ENCODE assay signal across 14 cellular contexts in the genomic region with DNA sequence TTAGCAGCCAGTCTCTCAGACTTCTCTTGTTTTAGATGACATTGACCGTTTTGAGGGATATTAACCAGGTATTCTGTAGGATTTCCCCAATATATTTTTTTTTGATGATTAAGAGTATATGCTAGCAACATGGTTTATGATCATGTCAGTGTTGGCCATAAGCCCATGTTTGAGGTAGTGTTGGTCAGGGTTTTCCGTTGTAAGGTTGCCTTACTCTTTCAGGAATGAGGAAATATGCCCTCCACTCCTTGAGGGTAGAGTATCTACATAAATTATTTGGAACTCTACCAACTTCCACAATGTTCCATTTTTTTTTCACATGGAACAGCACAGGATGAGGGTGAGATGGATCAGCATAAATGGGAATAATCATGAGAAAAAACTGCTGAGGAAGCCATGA.
DNase-seq lines count a peak whose midpoint lies in the region; ATAC-seq and TF ChIP-seq lines count a peak whose summit lies in the region.
"Had no signal": no experiment of that assay in that cellular context is flagged by ENCODE, and none has a peak within 500 bp of the region (broad histone marks: within the 10 kb centered on the region; RNA-seq: fewer than 3 reads in every experiment).

No MANE protein-coding gene starts in this region.

- H3K36me3 ChIP-seq in breast epithelium (no peaks in the 10 kb centered on the region), mammary epithelial cell (ENCODE audit: insufficient read depth, low read length) (no peaks in the 10 kb centered on the region), A673 (ENCODE audit: insufficient read depth, low read length, poor library complexity, severe bottlenecking) (no peaks in the 10 kb centered on the region)
- H3K36me3 ChIP-seq: BLaER1, HAP-1 had no signal

- CTCF ChIA-PET in MCF 10A (lab: Yijun Ruan, JAX) (no interaction called here), mammary epithelial cell (lab: Charles Lee; ENCODE audit: low non-redundant PET) (no interaction called here), A673 (lab: Charles Lee) (no interaction called here)

- TF ChIP-seq CTCF in MCF 10A (IDR thresholded peaks at IDR 0.05; ENCODE audit: unreplicated experiment) (no peak), breast epithelium (IDR thresholded peaks at IDR 0.05) (no peak), mammary epithelial cell (conservative IDR thresholded peaks at IDR 0.05 in 1 of 2, IDR thresholded peaks at IDR 0.05 in 1 of 2; ENCODE audit: extremely low read depth in 1 of 2, insufficient read depth in 1 of 2, low read depth in 1 of 2, low read length in 2 of 2) (no peak), fibroblast of pulmonary artery (IDR thresholded peaks at IDR 0.05; ENCODE audit: low read length, missing control alignments) (no peak), A673 (conservative IDR thresholded peaks at IDR 0.05; ENCODE audit: low read depth, low read length) (no peak)

- no peaks in the 10 kb centered on the region for H3K27me3 Mint-ChIP-seq in MCF 10A (ENCODE audit: insufficient read depth, unreplicated experiment)

- H3K9me3 Mint-ChIP-seq in MCF 10A (ENCODE audit: unreplicated experiment): no peaks in the 10 kb centered on the region

- 21% methylated on average over 2 of the region's 2 CpGs for WGBS in mammary epithelial cell (ENCODE audit: low coverage, missing lambda C conversion rate)

- POLR2A ChIA-PET in MCF 10A (lab: Yijun Ruan, JAX) (no interaction called here), A673 (lab: Charles Lee; ENCODE audit: low non-redundant PET) (no interaction called here)

- H3K4me1 ChIP-seq in breast epithelium (no peaks in the 10 kb centered on the region), mammary epithelial cell (ENCODE audit: insufficient read depth, low read length) (peaks cover 34% of the 10 kb centered on the region), A673 (ENCODE audit: insufficient read depth, low read length, poor library complexity, severe bottlenecking) (peaks cover 5% of the 10 kb centered on the region)
- H3K4me1 ChIP-seq: BLaER1 had no signal

- H3K27ac Mint-ChIP-seq in MCF 10A (ENCODE audit: low read depth, unreplicated experiment): no peak overlapping the region

- no peak overlapping the region for H3K9ac ChIP-seq in mammary epithelial cell (ENCODE audit: insufficient read depth, low read length)
- H3K9ac ChIP-seq: BLaER1 had no signal

- H3K4me3 ChIP-seq in breast epithelium (no peak overlapping the region), mammary epithelial cell (replicated peaks in 1 of 3; ENCODE audit: insufficient read depth in 1 of 3, low read depth in 2 of 3, low read length in 3 of 3) (no peak overlapping the region), fibroblast of pulmonary artery (replicated peaks; ENCODE audit: low read depth, low read length) (no peak overlapping the region), A673 (ENCODE audit: low read depth, low read length, poor library complexity, severe bottlenecking) (no peak overlapping the region)
- H3K4me3 ChIP-seq: BLaER1, HAP-1 had no signal

- H3K79me2 ChIP-seq in mammary epithelial cell (ENCODE audit: insufficient read depth, low read length): no peaks in the 10 kb centered on the region

- no peak for ATAC-seq in left lobe of liver

- intact Hi-C loops in MCF 10A (cut with micrococcal nuclease) (no loop called here), breast epithelium (cut with DNase I; ENCODE audit: low total_unique reads) (no loop called here), mammary epithelial cell (cut with micrococcal nuclease) (loop anchor here (5.0 kb wide), 1 partner anchor 148 kb away; no protein-coding TSS in a partner anchor), A673 (cut with micrococcal nuclease; ENCODE audit: unreplicated experiment) (no loop called here)

- dilution Hi-C loops in mammary epithelial cell (cut with HindIII; ENCODE audit: low sequenced_read_pairs): no loop called here

- H3K9me3 ChIP-seq in breast epithelium: no peaks in the 10 kb centered on the region
- peaks cover 3% of the 10 kb centered on the region for H3K9me3 ChIP-seq in mammary epithelial cell (replicated peaks; ENCODE audit: insufficient read depth, low read length)
- H3K9me3 ChIP-seq in A673 (ENCODE audit: low read depth, low read length, poor library complexity, severe bottlenecking): no peaks in the 10 kb centered on the region
- H3K9me3 ChIP-seq: BLaER1, HAP-1 had no signal

- DNase-seq in MCF 10A (ENCODE audit: unreplicated experiment) (peak; percentile 44), breast epithelium (ENCODE audit: low spot score in 2 of 2) (no peak), mammary epithelial cell (peak; percentile 62), fibroblast of pulmonary artery (ENCODE audit: low read depth) (peak; percentile 22), NCI-H446 (lab: John Stamatoyannopoulos, UW) (no peak), left lobe of liver (ENCODE audit: low spot score) (no peak), A673 (ENCODE audit: low spot score) (no peak), NCI-H1092 (lab: John Stamatoyannopoulos, UW) (no peak)
- DNase-seq: AML-193, DMS53, GF-D8 had no signal

- no peak overlapping the region for H3K4me2 ChIP-seq in mammary epithelial cell (ENCODE audit: insufficient read depth, low read depth, low read length)
- H3K4me2 ChIP-seq: BLaER1 had no signal

- BruUV-seq in MCF 10A (replicated peaks; lab: Mats Ljungman, UMichigan) (no TSS peak), mammary epithelial cell (replicated peaks; lab: Mats Ljungman, UMichigan) (no TSS peak), A673 (replicated peaks; lab: Mats Ljungman, UMichigan) (no TSS peak)

- no peaks in the 10 kb centered on the region for H3K27me3 ChIP-seq in breast epithelium
- H3K27me3 ChIP-seq in mammary epithelial cell (ENCODE audit: insufficient read depth, low read length): no peaks in the 10 kb centered on the region
- H3K27me3 ChIP-seq in A673 (replicated peaks; ENCODE audit: insufficient read depth, low read depth, low read length, poor library complexity): no peaks in the 10 kb centered on the region
- H3K27me3 ChIP-seq: BLaER1 had no signal

- peaks cover 14% of the 10 kb centered on the region for H3K4me1 Mint-ChIP-seq in MCF 10A (ENCODE audit: insufficient read depth, unreplicated experiment)

- H3K4me3 Mint-ChIP-seq in MCF 10A (ENCODE audit: unreplicated experiment): no peak overlapping the region

- in situ Hi-C loops in mammary epithelial cell (cut with MboI; ENCODE audit: low sequenced_read_pairs in 2 of 2): no loop called here

- no peak for TF ChIP-seq POLR2A in breast epithelium (IDR thresholded peaks at IDR 0.05)

- no peak overlapping the region for H3K27ac ChIP-seq in breast epithelium
- H3K27ac ChIP-seq in mammary epithelial cell (ENCODE audit: insufficient read depth, low read depth, low read length): no peak overlapping the region
- no peak overlapping the region for H3K27ac ChIP-seq in A673 (ENCODE audit: low read depth, low read length, poor library complexity, severe bottlenecking)
- H3K27ac ChIP-seq: 22Rv1, BLaER1 had no signal

- no peaks in the 10 kb centered on the region for H3K36me3 Mint-ChIP-seq in MCF 10A (ENCODE audit: insufficient read depth, unreplicated experiment)

- H2AFZ ChIP-seq in mammary epithelial cell (ENCODE audit: low read depth, low read length): peak overlapping the region; percentile 46

- no peaks in the 10 kb centered on the region for H4K20me1 ChIP-seq in mammary epithelial cell (ENCODE audit: insufficient read depth, low read length)
- H4K20me1 ChIP-seq: BLaER1 had no signal

Comparison
In these comparisons a context has a peak if more than half of its experiments do, and no peak if none do; other contexts are left out.
1. DNase-seq: peak in MCF 10A (single experiment), mammary epithelial cell (single experiment) and fibroblast of pulmonary artery (single experiment); none in breast epithelium (0 of 2), NCI-H446 (0 of 2), left lobe of liver (single experiment), A673 (single experiment) and NCI-H1092 (single experiment).